ENCODE assay signal across 9 cellular contexts in genomic region chr17:48626470-48627241, GRCh38. TPM values are rescaled to one million over a fixed set of nuclear protein-coding genes. Genes with fewer than 3 reads are reported as not detected.
A peak's percentile ranks its signal among the peaks of the same experiment; 100 is the strongest.
DNase-seq lines count a peak whose midpoint lies in the region; ATAC-seq and TF ChIP-seq lines count a peak whose summit lies in the region.
"Had no signal": no experiment of that assay in that cellular context is flagged by ENCODE, and none has a peak within 500 bp of the region (broad histone marks: within the 10 kb centered on the region; RNA-seq: fewer than 3 reads in every experiment).

No MANE protein-coding gene starts in this region.

- intact Hi-C loops in spleen (cut with DNase I; ENCODE audit: low total_unique reads) = no loop called here

- TF ChIP-seq CTCF in spleen (IDR thresholded peaks at IDR 0.05 in 8 of 11, conservative IDR thresholded peaks at IDR 0.05 in 3 of 11) = no peak
- no peak for TF ChIP-seq CTCF in GM10248 (IDR thresholded peaks at IDR 0.05; ENCODE audit: control extremely low read depth, extremely low read depth, low read depth, missing control alignments)

- POLR2A ChIA-PET in GM10248 (lab: Yijun Ruan, JAX) = no interaction called here

- DNase-seq in NCI-H1417 (lab: John Stamatoyannopoulos, UW) (peak in 2 of 3 experiments; percentile 56 to 71), NCI-H1417 treated with DMSO at 0.1 percent for 48 hours (lab: John Stamatoyannopoulos, UW) (no peak), SK-MEL-5 (ENCODE audit: low read depth, low spot score) (peak; percentile 40), spleen (no peak), hippocampal formation (lab: John Stamatoyannopoulos, UW) (no peak), GM10248 (ENCODE audit: extremely low spot score) (no peak)
- peak in 1 of 3 donors; percentile 32 for DNase-seq in effector memory CD4-positive, alpha-beta T cell

- H3K4me1 ChIP-seq in effector memory CD4-positive, alpha-beta T cell (ENCODE audit: control insufficient read depth, insufficient read depth, low read length, poor library complexity, severe bottlenecking) = peaks cover 25% of the 10 kb centered on the region
- H3K4me1 ChIP-seq in spleen = peaks cover 22 to 31% (median 26%) of the 10 kb centered on the region in 6 donors

- no peak for ATAC-seq in HG02970 (IDR thresholded peaks at IDR 0.05; ENCODE audit: low FRiP score, unreplicated experiment)

- no peaks in the 10 kb centered on the region for H3K36me3 ChIP-seq in effector memory CD4-positive, alpha-beta T cell (ENCODE audit: control insufficient read depth, insufficient read depth, low read length)
- H3K36me3 ChIP-seq in spleen = no peaks in the 10 kb centered on the region

- H3K27ac ChIP-seq in effector memory CD4-positive, alpha-beta T cell (ENCODE audit: insufficient read depth, low read length, poor library complexity, severe bottlenecking) = no peak overlapping the region
- no peak overlapping the region for H3K27ac ChIP-seq in spleen

- H3K9me3 ChIP-seq in effector memory CD4-positive, alpha-beta T cell (ENCODE audit: control insufficient read depth, low read length) = no peaks in the 10 kb centered on the region
- no peaks in the 10 kb centered on the region for H3K9me3 ChIP-seq in spleen

- CTCF ChIA-PET in GM10248 (lab: Yijun Ruan, JAX) = interaction anchor here (0.9 to 6.1 kb wide), 9 partner anchors 10 to 600 kb away, joined by 3 to 31 read pairs (median 5); partner anchors contain the start of genes HOXB3 and HOXB8

- TF ChIP-seq POLR2A in spleen (IDR thresholded peaks at IDR 0.05) = no peak

- peaks cover 78% of the 10 kb centered on the region for H3K27me3 ChIP-seq in effector memory CD4-positive, alpha-beta T cell (replicated peaks; ENCODE audit: control insufficient read depth, insufficient read depth, low read length, poor library complexity, severe bottlenecking)
- peaks cover 15 to 100% (median 100%) of the 10 kb centered on the region in 7 donors for H3K27me3 ChIP-seq in spleen (replicated peaks in 1 of 7)

- 6 to 9% (median 7%) methylated on average over 32 to 37 of the region's 38 CpGs for WGBS in spleen, 5 donors

- in situ Hi-C loops in SK-MEL-5 (cut with HindIII; ENCODE audit: low pct_unique_long_range_greater_than_20kb, low sequenced_read_pairs) = no loop called here

- H3K4me3 ChIP-seq in effector memory CD4-positive, alpha-beta T cell (ENCODE audit: insufficient read depth, low read depth, low read length, poor library complexity, severe bottlenecking) = peak overlapping the region; percentile 45
- H3K4me3 ChIP-seq in spleen = peak overlapping the region in 7 of 8 donors; percentile 5 to 69 (median 40)

RNA-seq across cellular contexts. Expression of gene HOXB9, which starts 0.5 kb away (rescaled TPM):
- 2.2 and 3.3 TPM in 2 replicates for total RNA-seq in SK-MEL-5 (2014; rRNA removed; shearing (Covaris generic))
- polyA plus RNA-seq in SK-MEL-5 (2015; cell fraction: cytosol; rRNA removed) = 6.2 and 7.0 TPM in 2 replicates
- 2.2 and 7.6 TPM in 2 replicates for polyA plus RNA-seq in SK-MEL-5 (2015; cell fraction: nucleus; rRNA removed)
- total RNA-seq in spleen = under 1 TPM in 2 of 7 donors, not detected in 5; 0.30 to 0.42 TPM
- polyA plus RNA-seq in spleen = under 1 TPM; 0.10 to 0.50 (median 0.50) TPM

RNA-seq across cellular contexts. Expression of gene HOXB8, which starts 11.6 kb away (rescaled TPM):
- 0.69 and 1.6 TPM in 2 replicates for total RNA-seq in SK-MEL-5 (2014; rRNA removed; shearing (Covaris generic))
- polyA plus RNA-seq in SK-MEL-5 (2015; cell fraction: cytosol; rRNA removed) = 1.9 and 2.1 TPM in 2 replicates
- 5.4 and 6.5 TPM in 2 replicates for polyA plus RNA-seq in SK-MEL-5 (2015; cell fraction: nucleus; rRNA removed)
- not detected for total RNA-seq in spleen
- under 1 TPM in 2 of 3 donors, not detected in 1; 0.07 to 0.14 TPM for polyA plus RNA-seq in spleen
- total RNA-seq: T-helper 1 cell treated with Interleukin-12 subunit alpha and Interleukin-12 subunit beta and Interleukin-4 antibody, amounts not matched to agents 30 ng/mL and 1 ng/mL, for 36 hours had no signal

RNA-seq across cellular contexts. Expression of gene HOXB7, which starts 15.8 kb away (rescaled TPM):
- 8.9 and 12.1 TPM in 2 replicates for total RNA-seq in SK-MEL-5 (2014; rRNA removed; shearing (Covaris generic))
- 14.4 and 14.6 TPM in 2 replicates for polyA plus RNA-seq in SK-MEL-5 (2015; cell fraction: cytosol; rRNA removed)
- polyA plus RNA-seq in SK-MEL-5 (2015; cell fraction: nucleus; rRNA removed) = 2.2 and 4.1 TPM in 2 replicates
- 1 to 10 TPM; 1.3 to 3.5 (median 2.7) TPM for total RNA-seq in spleen
- polyA plus RNA-seq in spleen = 1 to 10 TPM; 3.2 to 7.5 (median 3.3) TPM

RNA-seq across cellular contexts. Expression of gene HOXB6, which starts 21.9 kb away (rescaled TPM):
- total RNA-seq in SK-MEL-5 (2014; rRNA removed; shearing (Covaris generic)) = 2.8 and 5.2 TPM in 2 replicates
- 3.3 and 4.1 TPM in 2 replicates for polyA plus RNA-seq in SK-MEL-5 (2015; cell fraction: cytosol; rRNA removed)
- 40.5 and 55.6 TPM in 2 replicates for polyA plus RNA-seq in SK-MEL-5 (2015; cell fraction: nucleus; rRNA removed)
- total RNA-seq in spleen = 1 to 10 TPM; 1.2 to 4.5 (median 3.3) TPM
- polyA plus RNA-seq in spleen = 1 to 10 TPM; 1.7 to 3.4 (median 2.1) TPM

RNA-seq across cellular contexts. Expression of gene HOXB5, which starts 33.1 kb away (rescaled TPM):
- not detected in 2 replicates for total RNA-seq in SK-MEL-5 (2014; rRNA removed; shearing (Covaris generic))
- polyA plus RNA-seq in SK-MEL-5 (2015; cell fraction: cytosol; rRNA removed) = 0.65 and 1.8 TPM in 2 replicates
- 17.5 and 20.0 TPM in 2 replicates for polyA plus RNA-seq in SK-MEL-5 (2015; cell fraction: nucleus; rRNA removed)
- 1 to 10 TPM in 3 of 7 donors, under 1 TPM in 4; 0.43 to 2.6 (median 0.67) TPM for total RNA-seq in spleen
- 1 to 10 TPM in 2 of 3 donors, under 1 TPM in 1; 0.91 to 1.5 (median 1.3) TPM for polyA plus RNA-seq in spleen

Comparison
In these comparisons a context has a peak if more than half of its experiments do, and no peak if none do; other contexts are left out.
1. DNase-seq: peak in NCI-H1417 (2 of 3) and SK-MEL-5 (single experiment); none in NCI-H1417 treated with DMSO at 0.1 percent for 48 hours (single experiment), spleen (single experiment), hippocampal formation (0 of 2) and GM10248 (single experiment).